In the genomic region with DNA sequence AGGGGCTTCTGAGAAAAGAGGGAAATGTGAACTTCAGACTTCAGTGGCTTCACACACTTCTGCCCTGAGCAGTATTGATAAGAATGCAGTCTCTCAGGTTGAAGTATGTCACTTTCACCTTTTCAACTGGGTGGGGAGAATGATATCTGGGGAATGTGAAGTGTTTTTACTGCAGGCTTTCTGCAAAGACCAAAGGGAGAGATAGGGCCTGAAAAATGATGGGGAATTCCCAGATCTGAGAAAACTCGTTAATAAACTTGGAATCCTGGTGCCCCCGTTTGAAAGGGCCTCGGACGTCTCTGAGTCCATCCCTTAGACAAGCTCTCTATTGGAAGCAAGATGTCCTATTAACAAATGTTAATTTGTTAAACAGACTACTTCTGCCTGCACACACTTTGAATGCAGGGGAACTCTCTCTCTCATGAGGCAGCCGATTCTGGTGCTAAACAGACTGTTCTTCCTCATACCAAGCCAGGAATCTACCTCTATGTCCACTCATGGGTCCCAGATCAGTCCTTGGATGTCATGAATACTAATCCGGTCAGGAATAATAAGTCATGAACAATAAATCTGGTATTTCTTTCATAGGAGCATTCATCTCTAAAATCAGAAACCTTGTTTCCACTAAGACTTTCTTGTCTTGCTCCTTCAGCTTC, we compare ENCODE assay signal across 1 cellular context.
TF ChIP-seq lines count a peak whose summit lies in the region.

No MANE protein-coding gene starts in this region.

TF ChIP-seq in SK-N-SH, 30 proteins besides CTCF, POLR2A, EP300 and RAD21:
- TF ChIP-seq, protein P1, sequence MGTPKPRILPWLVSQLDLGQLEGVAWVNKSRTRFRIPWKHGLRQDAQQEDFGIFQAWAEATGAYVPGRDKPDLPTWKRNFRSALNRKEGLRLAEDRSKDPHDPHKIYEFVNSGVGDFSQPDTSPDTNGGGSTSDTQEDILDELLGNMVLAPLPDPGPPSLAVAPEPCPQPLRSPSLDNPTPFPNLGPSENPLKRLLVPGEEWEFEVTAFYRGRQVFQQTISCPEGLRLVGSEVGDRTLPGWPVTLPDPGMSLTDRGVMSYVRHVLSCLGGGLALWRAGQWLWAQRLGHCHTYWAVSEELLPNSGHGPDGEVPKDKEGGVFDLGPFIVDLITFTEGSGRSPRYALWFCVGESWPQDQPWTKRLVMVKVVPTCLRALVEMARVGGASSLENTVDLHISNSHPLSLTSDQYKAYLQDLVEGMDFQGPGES (IDR thresholded peaks at IDR 0.05; ENCODE audit: low read depth, low read length) = no peak
- TF ChIP-seq, protein P2, sequence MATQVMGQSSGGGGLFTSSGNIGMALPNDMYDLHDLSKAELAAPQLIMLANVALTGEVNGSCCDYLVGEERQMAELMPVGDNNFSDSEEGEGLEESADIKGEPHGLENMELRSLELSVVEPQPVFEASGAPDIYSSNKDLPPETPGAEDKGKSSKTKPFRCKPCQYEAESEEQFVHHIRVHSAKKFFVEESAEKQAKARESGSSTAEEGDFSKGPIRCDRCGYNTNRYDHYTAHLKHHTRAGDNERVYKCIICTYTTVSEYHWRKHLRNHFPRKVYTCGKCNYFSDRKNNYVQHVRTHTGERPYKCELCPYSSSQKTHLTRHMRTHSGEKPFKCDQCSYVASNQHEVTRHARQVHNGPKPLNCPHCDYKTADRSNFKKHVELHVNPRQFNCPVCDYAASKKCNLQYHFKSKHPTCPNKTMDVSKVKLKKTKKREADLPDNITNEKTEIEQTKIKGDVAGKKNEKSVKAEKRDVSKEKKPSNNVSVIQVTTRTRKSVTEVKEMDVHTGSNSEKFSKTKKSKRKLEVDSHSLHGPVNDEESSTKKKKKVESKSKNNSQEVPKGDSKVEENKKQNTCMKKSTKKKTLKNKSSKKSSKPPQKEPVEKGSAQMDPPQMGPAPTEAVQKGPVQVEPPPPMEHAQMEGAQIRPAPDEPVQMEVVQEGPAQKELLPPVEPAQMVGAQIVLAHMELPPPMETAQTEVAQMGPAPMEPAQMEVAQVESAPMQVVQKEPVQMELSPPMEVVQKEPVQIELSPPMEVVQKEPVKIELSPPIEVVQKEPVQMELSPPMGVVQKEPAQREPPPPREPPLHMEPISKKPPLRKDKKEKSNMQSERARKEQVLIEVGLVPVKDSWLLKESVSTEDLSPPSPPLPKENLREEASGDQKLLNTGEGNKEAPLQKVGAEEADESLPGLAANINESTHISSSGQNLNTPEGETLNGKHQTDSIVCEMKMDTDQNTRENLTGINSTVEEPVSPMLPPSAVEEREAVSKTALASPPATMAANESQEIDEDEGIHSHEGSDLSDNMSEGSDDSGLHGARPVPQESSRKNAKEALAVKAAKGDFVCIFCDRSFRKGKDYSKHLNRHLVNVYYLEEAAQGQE (IDR thresholded peaks at IDR 0.05; ENCODE audit: low read depth, low read length) = no peak
- TF ChIP-seq FOXM1 (IDR thresholded peaks at IDR 0.05; ENCODE audit: low read depth) (no peak), NRF1 (IDR thresholded peaks at IDR 0.05; ENCODE audit: low read depth, low read length) (no peak), TAF1 (IDR thresholded peaks at IDR 0.05; ENCODE audit: borderline replicate concordance, low read depth, low read length) (no peak)
- TF ChIP-seq, protein P3, sequence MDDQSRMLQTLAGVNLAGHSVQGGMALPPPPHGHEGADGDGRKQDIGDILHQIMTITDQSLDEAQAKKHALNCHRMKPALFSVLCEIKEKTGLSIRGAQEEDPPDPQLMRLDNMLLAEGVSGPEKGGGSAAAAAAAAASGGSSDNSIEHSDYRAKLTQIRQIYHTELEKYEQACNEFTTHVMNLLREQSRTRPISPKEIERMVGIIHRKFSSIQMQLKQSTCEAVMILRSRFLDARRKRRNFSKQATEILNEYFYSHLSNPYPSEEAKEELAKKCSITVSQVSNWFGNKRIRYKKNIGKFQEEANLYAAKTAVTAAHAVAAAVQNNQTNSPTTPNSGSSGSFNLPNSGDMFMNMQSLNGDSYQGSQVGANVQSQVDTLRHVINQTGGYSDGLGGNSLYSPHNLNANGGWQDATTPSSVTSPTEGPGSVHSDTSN (IDR thresholded peaks at IDR 0.05) = 0 out of 2 replicates have a peak, but pooled peaks have one; percentile 8
- TF ChIP-seq, protein P4, sequence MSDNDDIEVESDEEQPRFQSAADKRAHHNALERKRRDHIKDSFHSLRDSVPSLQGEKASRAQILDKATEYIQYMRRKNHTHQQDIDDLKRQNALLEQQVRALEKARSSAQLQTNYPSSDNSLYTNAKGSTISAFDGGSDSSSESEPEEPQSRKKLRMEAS (IDR thresholded peaks at IDR 0.05; ENCODE audit: low read depth) = no peak
